Comparison of ENCODE assay signal across 12 cellular contexts in genomic region chr10:23643396-23643795, GRCh38.
A peak's percentile ranks its signal among the peaks of the same experiment; 100 is the strongest.
DNase-seq lines count a peak whose midpoint lies in the region; ATAC-seq, FAIRE-seq and TF ChIP-seq lines count a peak whose summit lies in the region.
"Had no signal": no experiment of that assay in that cellular context is flagged by ENCODE, and none has a peak within 500 bp of the region (broad histone marks: within the 10 kb centered on the region; RNA-seq: fewer than 3 reads in every experiment).

No MANE protein-coding gene starts in this region.

- peak overlapping the region in 7 of 11 experiments; percentile 39 to 68 (median 58); a peak in 12 of 22 replicates for H3K27ac ChIP-seq in BLaER1 treated with 17β-estradiol and CSF1 and Interleukin-3, amounts not matched to agents 10 nM and 100 nM
- peak overlapping the region; percentile 31; the same call in 1 of the 2 replicates for H3K27ac ChIP-seq in HL-60 (replicated peaks)

- no peaks in the 10 kb centered on the region for H3K36me3 ChIP-seq in BLaER1 treated with 17β-estradiol and CSF1 and Interleukin-3, amounts not matched to agents 10 nM and 100 nM

- no peaks in the 10 kb centered on the region for H3K27me3 ChIP-seq in BLaER1 treated with 17β-estradiol and CSF1 and Interleukin-3, amounts not matched to agents 10 nM and 100 nM
- no peaks in the 10 kb centered on the region for H3K27me3 ChIP-seq in HL-60 (ENCODE audit: insufficient read depth, poor library complexity, severe bottlenecking)

- peak overlapping the region in 7 of 11 experiments; percentile 5 to 68 (median 36); a peak in 12 of 22 replicates for H3K4me2 ChIP-seq in BLaER1 treated with 17β-estradiol and CSF1 and Interleukin-3, amounts not matched to agents 10 nM and 100 nM

- H3K4me1 ChIP-seq in BLaER1 treated with 17β-estradiol and CSF1 and Interleukin-3, amounts not matched to agents 10 nM and 100 nM = peaks cover 0 to 29% (median 8%) of the 10 kb centered on the region in 10 experiments; a peak in 12 of 20 replicates

- peak; percentile 43 for ATAC-seq in left lobe of liver

- no peak for TF ChIP-seq CTCF in HL-60 (IDR thresholded peaks at IDR 0.05; ENCODE audit: insufficient read depth, low read length)

- TF ChIP-seq POLR2A in H54 (IDR thresholded peaks at IDR 0.05; ENCODE audit: low read depth, low read length) = no peak

- peaks cover 0 to 18% (median 6%) of the 10 kb centered on the region in 11 experiments; a peak in 8 of 22 replicates for H3K9me3 ChIP-seq in BLaER1 treated with 17β-estradiol and CSF1 and Interleukin-3, amounts not matched to agents 10 nM and 100 nM (replicated peaks in 1 of 11)

- H3K4me3 ChIP-seq in BLaER1 treated with 17β-estradiol and CSF1 and Interleukin-3, amounts not matched to agents 10 nM and 100 nM = no peak overlapping the region
- no peak overlapping the region for H3K4me3 ChIP-seq in HL-60 (replicated peaks; ENCODE audit: insufficient read depth, low read length)

- DNase-seq in HL-60 (ENCODE audit: low read depth in 1 of 2, low spot score in 1 of 2) (peak; percentile 63 to 82), SKM-1 treated with dmso at 0.1 percent for 144 hours (lab: John Stamatoyannopoulos, UW; ENCODE audit: unreplicated experiment) (peak; percentile 88), left lobe of liver (ENCODE audit: low spot score) (no peak), KG1 (lab: John Stamatoyannopoulos, UW) (no peak), H54 (ENCODE audit: insufficient read length, low spot score) (no peak), NCI-H748 (lab: John Stamatoyannopoulos, UW; ENCODE audit: unreplicated experiment) (no peak), NCI-H1105 treated with DMSO at 0.1 percent for 48 hours (lab: John Stamatoyannopoulos, UW) (no peak)
- DNase-seq: activated CD4-positive, CD25-positive, alpha-beta regulatory T cell treated with anti-CD3 and anti-CD28 coated beads, Interleukin-2, amount 50 U/mL, for 72 hours; SHP77 treated with DMSO at 0.1 percent for 48 hours; stimulated activated CD4-positive, alpha-beta T cell treated with anti-CD3 and anti-CD28 coated beads, Interleukin-12 subunit alpha, Interleukin-12 subunit beta, amount 100 ng/mL, for 4 hours had no signal

- no peak for FAIRE-seq in H54 (lab: Jason Lieb, UNC)
- FAIRE-seq: islet of Langerhans had no signal

- peak overlapping the region in 1 of 11 experiments; percentile 3; a peak in 1 of 22 replicates for H3K9ac ChIP-seq in BLaER1 treated with 17β-estradiol and CSF1 and Interleukin-3, amounts not matched to agents 10 nM and 100 nM

- no peaks in the 10 kb centered on the region for H4K20me1 ChIP-seq in BLaER1 treated with 17β-estradiol and CSF1 and Interleukin-3, amounts not matched to agents 10 nM and 100 nM

Comparison
In these comparisons a context has a peak if more than half of its experiments do, and no peak if none do; other contexts are left out.
1. DNase-seq: peak in HL-60 (2 of 2) and SKM-1 treated with dmso at 0.1 percent for 144 hours (single experiment); none in left lobe of liver (single experiment), KG1 (single experiment), H54 (single experiment), NCI-H748 (single experiment) and NCI-H1105 treated with DMSO at 0.1 percent for 48 hours (single experiment).